Comparison of ENCODE assay signal across 13 cellular contexts in the genomic region with DNA sequence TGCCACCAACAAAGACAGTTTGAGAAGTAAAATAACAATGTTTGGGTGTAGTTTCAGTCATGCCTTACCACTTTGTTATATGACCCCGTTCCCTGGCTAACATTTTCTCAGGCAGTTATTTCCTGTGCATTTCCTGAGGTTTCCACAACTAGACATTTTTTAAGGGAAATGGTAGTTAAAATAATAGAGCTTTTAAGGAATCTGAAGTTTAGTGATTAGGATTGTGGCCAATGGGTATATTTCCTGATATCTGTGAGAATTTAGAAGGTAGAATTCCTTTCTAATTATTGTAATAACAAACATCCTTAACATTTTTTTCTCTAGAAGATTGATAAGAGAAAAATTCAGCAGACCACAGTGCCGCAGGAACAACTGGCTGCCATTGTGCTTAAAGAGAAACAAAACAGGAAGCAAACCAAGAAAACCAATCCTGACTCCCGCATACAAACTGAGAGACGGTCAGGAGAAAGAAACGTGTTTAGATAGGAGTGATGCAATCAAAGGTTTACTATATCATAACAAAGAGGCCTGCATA.
DNase-seq lines count a peak whose midpoint lies in the region; TF ChIP-seq lines count a peak whose summit lies in the region.
"Had no signal": no experiment of that assay in that cellular context is flagged by ENCODE, and none has a peak within 500 bp of the region (broad histone marks: within the 10 kb centered on the region; RNA-seq: fewer than 3 reads in every experiment).

No MANE protein-coding gene starts in this region.

- H4K8ac ChIP-seq in trophoblast cell (ENCODE audit: low read depth, low read length), result no peak overlapping the region

- no peak overlapping the region for H3K14ac ChIP-seq in trophoblast cell (ENCODE audit: low read length)

- H3K36me3 Mint-ChIP-seq in activated naive CD8-positive, alpha-beta T cell treated with anti-CD3 and anti-CD28 coated beads for 36 hours, result peaks cover 2% of the 10 kb centered on the region

- DNase-seq in HT1080 (ENCODE audit: low read depth), result peak; percentile 20
- peak; percentile 97 for DNase-seq in amniotic epithelial cell (ENCODE audit: low read depth)
- peak; percentile 92 for DNase-seq in fibroblast of villous mesenchyme (ENCODE audit: low read depth)
- peak; percentile 52 to 77 for DNase-seq in trophoblast cell
- no peak for DNase-seq in NCI-H1092 treated with DMSO at 0.1 percent for 48 hours (lab: John Stamatoyannopoulos, UW)
- DNase-seq in NCI-H1105 treated with DMSO at 0.1 percent for 48 hours (lab: John Stamatoyannopoulos, UW), result no peak
- DNase-seq in activated naive CD8-positive, alpha-beta T cell treated with anti-CD3 and anti-CD28 coated beads for 36 hours, result no peak
- DNase-seq in sigmoid colon, result no peak
- DNase-seq: anterior cingulate cortex, BE2C, NCI-H2081, NCI-H69, right cardiac atrium had no signal

- no peak overlapping the region for H3K4me3 ChIP-seq in fibroblast of villous mesenchyme (ENCODE audit: low read depth, low read length)
- H3K4me3 ChIP-seq in trophoblast cell (ENCODE audit: low read depth, low read length), result no peak overlapping the region
- no peak overlapping the region for H3K4me3 ChIP-seq in sigmoid colon

- peaks cover 0 to 5% of the 10 kb centered on the region in 2 experiments for H3K36me3 ChIP-seq in trophoblast cell (ENCODE audit: control insufficient read depth in 1 of 2, insufficient read depth in 2 of 2, low read length in 2 of 2)
- H3K36me3 ChIP-seq in sigmoid colon, result no peaks in the 10 kb centered on the region
- H3K36me3 ChIP-seq: BE2C had no signal

- no peaks in the 10 kb centered on the region for H3K27me3 ChIP-seq in trophoblast cell (ENCODE audit: insufficient read depth, low read length)
- no peaks in the 10 kb centered on the region for H3K27me3 ChIP-seq in sigmoid colon
- H3K27me3 ChIP-seq: BE2C had no signal

- WGBS in trophoblast cell (ENCODE audit: extremely low coverage, insufficient coverage, insufficient read length), result no CpG with 5 or more reads among the region's 5 CpGs
- 51 to 57% methylated on average over 5 of the region's 5 CpGs for WGBS in sigmoid colon, 2 donors

- no peak overlapping the region for H2BK120ac ChIP-seq in trophoblast cell (ENCODE audit: insufficient read depth, low read length, poor library complexity)

- no peaks in the 10 kb centered on the region for H3K79me2 ChIP-seq in trophoblast cell (ENCODE audit: control insufficient read depth, insufficient read depth, low read length, poor library complexity)

- H2AFZ ChIP-seq in trophoblast cell (ENCODE audit: insufficient read depth, low read length, poor library complexity), result no peak overlapping the region

- H3K27ac Mint-ChIP-seq in activated naive CD8-positive, alpha-beta T cell treated with anti-CD3 and anti-CD28 coated beads for 36 hours, result no peak overlapping the region

- TF ChIP-seq CTCF in fibroblast of villous mesenchyme (IDR thresholded peaks at IDR 0.05; ENCODE audit: insufficient read depth, low read depth, low read length) (no peak), sigmoid colon (IDR thresholded peaks at IDR 0.05) (no peak)

- no peak overlapping the region for H4K91ac ChIP-seq in trophoblast cell (ENCODE audit: low read depth, low read length)

- H3K4me1 ChIP-seq in trophoblast cell (ENCODE audit: control insufficient read depth in 1 of 2, insufficient read depth in 2 of 2, low read length in 2 of 2), result no peaks in the 10 kb centered on the region
- no peaks in the 10 kb centered on the region for H3K4me1 ChIP-seq in sigmoid colon
- H3K4me1 ChIP-seq: BE2C had no signal

- no peak overlapping the region for H4K12ac ChIP-seq in trophoblast cell (ENCODE audit: low read depth, low read length)

- H3K27me3 Mint-ChIP-seq in activated naive CD8-positive, alpha-beta T cell treated with anti-CD3 and anti-CD28 coated beads for 36 hours, result no peaks in the 10 kb centered on the region

- no peak overlapping the region for H3K18ac ChIP-seq in trophoblast cell (ENCODE audit: low read length)

- no peak overlapping the region for H3K23ac ChIP-seq in trophoblast cell (ENCODE audit: low read length)

- H3K9ac ChIP-seq in trophoblast cell (ENCODE audit: low read length), result no peak overlapping the region

- H3K27ac ChIP-seq in trophoblast cell (ENCODE audit: low read depth, low read length), result no peak overlapping the region
- no peak overlapping the region for H3K27ac ChIP-seq in sigmoid colon

- H2BK5ac ChIP-seq in trophoblast cell (ENCODE audit: low read depth, low read length, poor library complexity), result no peak overlapping the region

- H2AK5ac ChIP-seq in trophoblast cell (ENCODE audit: low read length), result no peak overlapping the region

- no peak overlapping the region for H3K4me2 ChIP-seq in trophoblast cell (ENCODE audit: low read length)

- no peak overlapping the region for H3K4ac ChIP-seq in trophoblast cell (ENCODE audit: low read depth, low read length)

- H3K9me3 ChIP-seq in trophoblast cell (ENCODE audit: insufficient read depth, low read depth, low read length), result peaks cover 3% of the 10 kb centered on the region
- H3K9me3 ChIP-seq in sigmoid colon, result peaks cover 0 to 2% (median 0%) of the 10 kb centered on the region in 4 donors
- H3K9me3 ChIP-seq: BE2C had no signal

- H2BK12ac ChIP-seq in trophoblast cell (ENCODE audit: low read length), result no peak overlapping the region

- H3K4me1 Mint-ChIP-seq in activated naive CD8-positive, alpha-beta T cell treated with anti-CD3 and anti-CD28 coated beads for 36 hours, result no peaks in the 10 kb centered on the region

- H3K4me3 Mint-ChIP-seq in activated naive CD8-positive, alpha-beta T cell treated with anti-CD3 and anti-CD28 coated beads for 36 hours, result no peak overlapping the region

- no peak for TF ChIP-seq POLR2A in sigmoid colon (IDR thresholded peaks at IDR 0.05)

- no peak for TF ChIP-seq EP300 in sigmoid colon (IDR thresholded peaks at IDR 0.05)

- H3K79me1 ChIP-seq in trophoblast cell (ENCODE audit: low read length), result no peaks in the 10 kb centered on the region

- H3K9me3 Mint-ChIP-seq in activated naive CD8-positive, alpha-beta T cell treated with anti-CD3 and anti-CD28 coated beads for 36 hours, result peaks cover 10% of the 10 kb centered on the region

- intact Hi-C loops in sigmoid colon (cut with DNase I), result no loop called here

Comparison
In these comparisons a context has a peak if more than half of its experiments do, and no peak if none do; other contexts are left out.
1. DNase-seq: peak in HT1080 (single experiment), amniotic epithelial cell (single experiment), fibroblast of villous mesenchyme (single experiment) and trophoblast cell (2 of 2); none in NCI-H1092 treated with DMSO at 0.1 percent for 48 hours (single experiment), NCI-H1105 treated with DMSO at 0.1 percent for 48 hours (single experiment), activated naive CD8-positive, alpha-beta T cell treated with anti-CD3 and anti-CD28 coated beads for 36 hours (single experiment) and sigmoid colon (single experiment).